Comparison of ENCODE assay signal across 22 cellular contexts in genomic region chr3:194728986-194729385, GRCh38.
"Had no signal": no experiment of that assay in that cellular context is flagged by ENCODE, and none has a peak within 500 bp of the region (broad histone marks: within the 10 kb centered on the region; RNA-seq: fewer than 3 reads in every experiment).

No MANE protein-coding gene starts in this region.

- DNase-seq: hypothalamus; islet precursor cell; left ventricle myocardium inferior; mesendoderm; naive B cell; natural killer cell; nephron progenitor cell; ovary; right lobe of liver; stimulated activated CD4-positive, alpha-beta T cell treated with anti-CD3 and anti-CD28 coated beads, Interleukin-1b, Interleukin-23, amount 100 ng/mL, for 48 hours; stimulated activated CD4-positive, alpha-beta T cell treated with anti-CD3 and anti-CD28 coated beads, Interleukin-2, amount 100 ng/mL, for 48 hours; stimulated activated CD4-positive, alpha-beta T cell treated with anti-CD3 and anti-CD28 coated beads, Interleukin-4, amount 100 ng/mL, for 4 hours; stimulated activated CD8-positive, alpha-beta memory T cell treated with anti-CD3 and anti-CD28 coated beads, Interleukin-4, amount 100 ng/mL, for 48 hours; stimulated activated naive CD4-positive, alpha-beta T cell treated with Interleukin-2 at 50 U/mL for 16 hours; stimulated activated naive CD8-positive, alpha-beta T cell treated with anti-CD3 and anti-CD28 coated beads, Interleukin-15, amount 100 ng/mL, for 72 hours; substantia nigra; transverse colon; upper lobe of left lung had no signal

- H3K27ac ChIP-seq: left ventricle myocardium inferior, ovary, right atrium auricular region, right lobe of liver, transverse colon, upper lobe of left lung, vagina had no signal

- H3K4me1 ChIP-seq: left ventricle myocardium inferior, right atrium auricular region, right lobe of liver, upper lobe of left lung, vagina had no signal

- H3K4me3 ChIP-seq: left ventricle myocardium inferior, lung, ovary, right atrium auricular region, right lobe of liver, smooth muscle cell, transverse colon, upper lobe of left lung, vagina had no signal

- H3K36me3 ChIP-seq: left ventricle myocardium inferior, ovary, right atrium auricular region, right lobe of liver, transverse colon, upper lobe of left lung, vagina had no signal

- H3K4me2 ChIP-seq: smooth muscle cell had no signal

- H3K27me3 ChIP-seq: ovary, right atrium auricular region, right lobe of liver, transverse colon, upper lobe of left lung, vagina had no signal

- H3K9me3 ChIP-seq: left ventricle myocardium inferior, ovary, right atrium auricular region, right lobe of liver, transverse colon, upper lobe of left lung, vagina had no signal
